ENCODE assay signal across 13 cellular contexts in the genomic region with DNA sequence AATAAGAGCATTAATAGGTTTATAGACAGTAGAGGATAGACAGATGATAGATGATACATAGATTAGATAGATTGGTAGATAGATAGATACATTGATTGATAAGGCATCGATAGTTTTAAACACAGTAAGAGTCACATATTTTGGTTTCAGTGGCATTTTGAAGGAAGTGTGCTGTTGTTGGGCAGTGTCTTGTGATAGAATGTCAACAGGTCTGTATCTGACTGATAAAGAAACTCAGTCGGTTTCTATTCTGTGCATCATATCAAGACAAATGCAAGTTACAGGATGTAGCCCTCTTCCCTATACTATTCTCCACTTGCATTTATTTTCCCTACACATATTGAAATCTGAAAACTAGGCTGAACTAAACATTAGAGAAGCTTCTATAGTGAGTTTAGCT.
DNase-seq lines count a peak whose midpoint lies in the region; ATAC-seq and TF ChIP-seq lines count a peak whose summit lies in the region.
"Had no signal": no experiment of that assay in that cellular context is flagged by ENCODE, and none has a peak within 500 bp of the region (broad histone marks: within the 10 kb centered on the region; RNA-seq: fewer than 3 reads in every experiment).

No MANE protein-coding gene starts in this region.

- peak; percentile 29 for ATAC-seq in GM19324 (IDR thresholded peaks at IDR 0.05; ENCODE audit: low FRiP score, unreplicated experiment)
- peak; percentile 40 for ATAC-seq in HG02763 (IDR thresholded peaks at IDR 0.05; ENCODE audit: unreplicated experiment)
- ATAC-seq in HG03460 (IDR thresholded peaks at IDR 0.05; ENCODE audit: unreplicated experiment) = peak; percentile 41
- ATAC-seq: HCT116; naive thymus-derived CD8-positive, alpha-beta T cell had no signal

- H3K9me3 ChIP-seq in CD8-positive, alpha-beta memory T cell (ENCODE audit: low read length) = no peaks in the 10 kb centered on the region
- H3K9me3 ChIP-seq in left ventricle myocardium inferior (replicated peaks) = no peaks in the 10 kb centered on the region

- no peaks in the 10 kb centered on the region for H3K4me1 Mint-ChIP-seq in CD8-positive, alpha-beta memory T cell
- H3K4me1 Mint-ChIP-seq: immature natural killer cell had no signal

- DNase-seq in GM06990 (ENCODE audit: extremely low read depth, insufficient read length) (peak; percentile 30), NCI-H345 (lab: John Stamatoyannopoulos, UW) (no peak), left ventricle myocardium inferior (no peak), HK-2 (ENCODE audit: unreplicated experiment) (no peak)
- DNase-seq in CD8-positive, alpha-beta memory T cell = no peak
- DNase-seq: aorta; immature natural killer cell; naive thymus-derived CD8-positive, alpha-beta T cell; NCI-H82 had no signal

- H3K4me3 Mint-ChIP-seq in CD8-positive, alpha-beta memory T cell = no peak overlapping the region
- H3K4me3 Mint-ChIP-seq: immature natural killer cell; naive thymus-derived CD8-positive, alpha-beta T cell had no signal

- no peaks in the 10 kb centered on the region for H3K36me3 ChIP-seq in GM06990 (ENCODE audit: control insufficient read depth, insufficient read depth, low read length)
- H3K36me3 ChIP-seq in CD8-positive, alpha-beta memory T cell (ENCODE audit: insufficient read depth, low read length) = no peaks in the 10 kb centered on the region
- H3K36me3 ChIP-seq in left ventricle myocardium inferior = no peaks in the 10 kb centered on the region

- no peak for TF ChIP-seq CTCF in GM06990 (IDR thresholded peaks at IDR 0.05; ENCODE audit: insufficient read depth, low read length, poor library complexity, severe bottlenecking)
- TF ChIP-seq CTCF in left ventricle myocardium inferior (IDR thresholded peaks at IDR 0.05; ENCODE audit: borderline replicate concordance) = no peak

- H3K9me3 Mint-ChIP-seq in CD8-positive, alpha-beta memory T cell = peaks cover 0 to 4% (median 0%) of the 10 kb centered on the region in 5 donors
- H3K9me3 Mint-ChIP-seq: immature natural killer cell had no signal

- CTCF ChIA-PET in CD8-positive, alpha-beta memory T cell (lab: Charles Lee) = no interaction called here

- H3K36me3 Mint-ChIP-seq in CD8-positive, alpha-beta memory T cell = no peaks in the 10 kb centered on the region
- H3K36me3 Mint-ChIP-seq: immature natural killer cell; naive thymus-derived CD8-positive, alpha-beta T cell had no signal

- H3K4me3 ChIP-seq in GM06990 (replicated peaks; ENCODE audit: low read depth, low read length) = no peak overlapping the region
- no peak overlapping the region for H3K4me3 ChIP-seq in CD8-positive, alpha-beta memory T cell (ENCODE audit: low read length)
- no peak overlapping the region for H3K4me3 ChIP-seq in left ventricle myocardium inferior

- H3K4me1 ChIP-seq in CD8-positive, alpha-beta memory T cell (ENCODE audit: insufficient read depth, low read length) = no peaks in the 10 kb centered on the region
- H3K4me1 ChIP-seq in left ventricle myocardium inferior = peaks cover 27% of the 10 kb centered on the region

- H3K27ac Mint-ChIP-seq in CD8-positive, alpha-beta memory T cell = no peak overlapping the region
- H3K27ac Mint-ChIP-seq: immature natural killer cell; naive thymus-derived CD8-positive, alpha-beta T cell had no signal

- H3K27me3 ChIP-seq in GM06990 (replicated peaks; ENCODE audit: control insufficient read depth, insufficient read depth, low read length) (no peaks in the 10 kb centered on the region), left ventricle myocardium inferior (ENCODE audit: low read depth) (no peaks in the 10 kb centered on the region)
- no peaks in the 10 kb centered on the region for H3K27me3 ChIP-seq in CD8-positive, alpha-beta memory T cell (ENCODE audit: insufficient read depth, low read length, poor library complexity, severe bottlenecking)

- intact Hi-C loops in left ventricle myocardium inferior (cut with micrococcal nuclease) = no loop called here

- no peaks in the 10 kb centered on the region for H3K27me3 Mint-ChIP-seq in CD8-positive, alpha-beta memory T cell
- H3K27me3 Mint-ChIP-seq: naive thymus-derived CD8-positive, alpha-beta T cell had no signal

- POLR2A ChIA-PET in CD8-positive, alpha-beta memory T cell (lab: Charles Lee) = no interaction called here

- H3K27ac ChIP-seq in CD8-positive, alpha-beta memory T cell (ENCODE audit: low read depth, low read length) = no peak overlapping the region
- H3K27ac ChIP-seq in left ventricle myocardium inferior (replicated peaks) = no peak overlapping the region
